ENCODE assay signal across 28 cellular contexts in the genomic region with DNA sequence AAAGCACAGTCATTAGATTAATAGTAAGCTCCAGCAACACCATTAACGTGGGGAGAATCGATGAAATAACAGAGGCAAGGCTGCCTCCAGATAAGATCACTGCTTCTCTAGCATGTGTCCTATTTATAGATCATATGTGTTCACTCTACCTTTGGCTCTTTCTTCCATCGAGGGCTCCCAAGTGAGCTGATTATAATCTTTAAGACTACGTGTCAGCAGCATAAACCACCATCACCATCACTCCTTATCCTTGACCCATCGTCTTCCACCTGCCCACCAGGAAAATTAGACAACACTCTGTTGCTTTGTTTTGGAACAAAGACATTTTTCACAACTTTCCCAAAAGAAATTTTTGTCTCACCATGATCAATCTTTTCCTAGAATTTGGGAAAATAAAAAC.
DNase-seq lines count a peak whose midpoint lies in the region; ATAC-seq and TF ChIP-seq lines count a peak whose summit lies in the region.
"Had no signal": no experiment of that assay in that cellular context is flagged by ENCODE, and none has a peak within 500 bp of the region (broad histone marks: within the 10 kb centered on the region; RNA-seq: fewer than 3 reads in every experiment).

No MANE protein-coding gene starts in this region.

- H3K36me3 Mint-ChIP-seq in activated CD4-positive, alpha-beta T cell treated with anti-CD3 and anti-CD28 coated beads, Interleukin-2, amount 10 ng/mL, durations not matched to agents 24 days and 14 days (ENCODE audit: low read depth), result peaks cover 24% of the 10 kb centered on the region
- H3K36me3 Mint-ChIP-seq in CD4-positive, CD25-positive, alpha-beta regulatory T cell, result no peaks in the 10 kb centered on the region
- peaks cover 9% of the 10 kb centered on the region for H3K36me3 Mint-ChIP-seq in central memory CD8-positive, alpha-beta T cell (ENCODE audit: insufficient read depth)

- H3K9ac ChIP-seq in Loucy (ENCODE audit: low read depth, low read length, poor library complexity, severe bottlenecking), result no peak overlapping the region

- H3K9me2 ChIP-seq in Loucy (replicated peaks; ENCODE audit: low read depth, low read length), result no peaks in the 10 kb centered on the region

- intact Hi-C loops in activated CD4-positive, alpha-beta T cell treated with anti-CD3 and anti-CD28 coated beads, Interleukin-2, amount 10 ng/mL, durations not matched to agents 24 days and 14 days (cut with micrococcal nuclease), result loop anchor here (5.0 kb wide), 2 partner anchors 37 to 158 kb away; no protein-coding TSS in a partner anchor
- intact Hi-C loops in left cardiac atrium (cut with DNase I), result no loop called here

- H3K36me3 ChIP-seq in CD4-positive, CD25-positive, alpha-beta regulatory T cell (ENCODE audit: control insufficient read depth, insufficient read depth, low read length), result no peaks in the 10 kb centered on the region
- H3K36me3 ChIP-seq in Loucy (ENCODE audit: insufficient read depth, low read length), result no peaks in the 10 kb centered on the region
- H3K36me3 ChIP-seq: BE2C, SJCRH30 had no signal

- peaks cover 29% of the 10 kb centered on the region for H3K9me3 Mint-ChIP-seq in activated CD4-positive, alpha-beta T cell treated with anti-CD3 and anti-CD28 coated beads, Interleukin-2, amount 10 ng/mL, durations not matched to agents 24 days and 14 days
- peaks cover 0 to 11% (median 4%) of the 10 kb centered on the region in 7 donors for H3K9me3 Mint-ChIP-seq in CD4-positive, CD25-positive, alpha-beta regulatory T cell
- peaks cover 11% of the 10 kb centered on the region for H3K9me3 Mint-ChIP-seq in central memory CD8-positive, alpha-beta T cell

- H3K4me1 Mint-ChIP-seq in activated CD4-positive, alpha-beta T cell treated with anti-CD3 and anti-CD28 coated beads, Interleukin-2, amount 10 ng/mL, durations not matched to agents 24 days and 14 days, result peaks cover 62% of the 10 kb centered on the region
- peaks cover 10 to 48% (median 17%) of the 10 kb centered on the region in 4 donors for H3K4me1 Mint-ChIP-seq in CD4-positive, CD25-positive, alpha-beta regulatory T cell
- peaks cover 69% of the 10 kb centered on the region for H3K4me1 Mint-ChIP-seq in central memory CD8-positive, alpha-beta T cell

- H4K20me1 ChIP-seq in Loucy (ENCODE audit: insufficient read depth, low read length, poor library complexity, severe bottlenecking), result no peaks in the 10 kb centered on the region

- peaks cover 26% of the 10 kb centered on the region for H3K4me1 ChIP-seq in CD4-positive, CD25-positive, alpha-beta regulatory T cell (ENCODE audit: control insufficient read depth, insufficient read depth, low read length, poor library complexity, severe bottlenecking)
- H3K4me1 ChIP-seq in Loucy (ENCODE audit: insufficient read depth, low read length, poor library complexity, severe bottlenecking), result peaks cover 81% of the 10 kb centered on the region
- H3K4me1 ChIP-seq: BE2C, SJCRH30 had no signal

- no peak overlapping the region for H3K27ac Mint-ChIP-seq in activated CD4-positive, alpha-beta T cell treated with anti-CD3 and anti-CD28 coated beads, Interleukin-2, amount 10 ng/mL, durations not matched to agents 24 days and 14 days
- H3K27ac Mint-ChIP-seq in CD4-positive, CD25-positive, alpha-beta regulatory T cell, result peak overlapping the region in 1 of 3 donors; percentile 65
- H3K27ac Mint-ChIP-seq in central memory CD8-positive, alpha-beta T cell (ENCODE audit: low read depth), result peak overlapping the region; percentile 94

- H3K4me3 Mint-ChIP-seq in activated CD4-positive, alpha-beta T cell treated with anti-CD3 and anti-CD28 coated beads, Interleukin-2, amount 10 ng/mL, durations not matched to agents 24 days and 14 days, result no peak overlapping the region
- H3K4me3 Mint-ChIP-seq in CD4-positive, CD25-positive, alpha-beta regulatory T cell, result peak overlapping the region in 2 of 4 donors; percentile 47 to 70
- peak overlapping the region; percentile 75 for H3K4me3 Mint-ChIP-seq in central memory CD8-positive, alpha-beta T cell

- peaks cover 14% of the 10 kb centered on the region for H3F3A ChIP-seq in Loucy (ENCODE audit: low read depth)

- H3K4me2 ChIP-seq in Loucy (ENCODE audit: low read depth, low read length, poor library complexity, severe bottlenecking), result peak overlapping the region; percentile 28

- H2AFZ ChIP-seq in Loucy (ENCODE audit: low read length), result no peak overlapping the region

- no peak for ATAC-seq in CD4-positive, CD25-positive, alpha-beta regulatory T cell (ENCODE audit: low read depth in 2 of 2)
- no peak for ATAC-seq in central memory CD8-positive, alpha-beta T cell (replicated peaks; ENCODE audit: extremely low read depth, poor library complexity, severe bottlenecking)
- ATAC-seq in left cardiac atrium, result no peak
- ATAC-seq in HG02938 (IDR thresholded peaks at IDR 0.05; ENCODE audit: unreplicated experiment), result no peak
- ATAC-seq: HCT116, HepG2, PC-3, Right ventricle myocardium inferior, SK-N-SH treated with all-trans-retinoic acid at 6 μM for 48 hours had no signal

- DNase-seq in activated CD4-positive, alpha-beta T cell treated with anti-CD3 and anti-CD28 coated beads, Interleukin-2, amount 10 ng/mL, durations not matched to agents 24 days and 14 days, result peak; percentile 51
- DNase-seq in activated CD4-positive, alpha-beta T cell treated with anti-CD3 and anti-CD28 coated beads for 1 hour, result no peak
- DNase-seq in CD4-positive, CD25-positive, alpha-beta regulatory T cell, result no peak
- no peak for DNase-seq in central memory CD8-positive, alpha-beta T cell (ENCODE audit: low spot score in 2 of 2)
- DNase-seq in activated CD4-positive, CD25-positive, alpha-beta regulatory T cell (lab: John Stamatoyannopoulos, UW), result no peak
- DNase-seq in left cardiac atrium, result no peak
- DNase-seq: 8988T, ACHN, BE2C, DMS 273 treated with DMSO at 0.1 percent for 48 hours, DMS79, GF-D8, Karpas-422, NCI-H1092 treated with DMSO at 0.1 percent for 48 hours, NCI-H1436, NCI-H187, NCI-H2081 treated with DMSO at 0.1 percent for 48 hours, NCI-H2171, NCI-H524, NCI-H774, PC-3, SJCRH30 had no signal

- H3K27ac ChIP-seq in CD4-positive, CD25-positive, alpha-beta regulatory T cell (ENCODE audit: insufficient read depth, low read length, poor library complexity, severe bottlenecking), result no peak overlapping the region
- H3K27ac ChIP-seq: SJCRH30 had no signal

- peak overlapping the region; percentile 33 for H3K4me3 ChIP-seq in CD4-positive, CD25-positive, alpha-beta regulatory T cell (ENCODE audit: low read depth, low read length)
- H3K4me3 ChIP-seq in Loucy (ENCODE audit: low read length, poor library complexity, severe bottlenecking), result no peak overlapping the region
- H3K4me3 ChIP-seq: SJCRH30 had no signal

- H3K27me3 ChIP-seq in CD4-positive, CD25-positive, alpha-beta regulatory T cell (ENCODE audit: control insufficient read depth, insufficient read depth, low read length), result no peaks in the 10 kb centered on the region
- no peaks in the 10 kb centered on the region for H3K27me3 ChIP-seq in Loucy (ENCODE audit: insufficient read depth, low read length, poor library complexity, severe bottlenecking)
- H3K27me3 ChIP-seq: BE2C, SJCRH30 had no signal

- no peak for TF ChIP-seq CTCF in Loucy (conservative IDR thresholded peaks at IDR 0.05; ENCODE audit: low read length)

- H3K9me3 ChIP-seq in CD4-positive, CD25-positive, alpha-beta regulatory T cell (ENCODE audit: control insufficient read depth in 2 of 2, low read length in 2 of 2), result peaks cover 0 to 10% of the 10 kb centered on the region in 2 experiments
- H3K9me3 ChIP-seq in Loucy (ENCODE audit: insufficient read depth, low read depth, low read length), result no peaks in the 10 kb centered on the region
- H3K9me3 ChIP-seq: BE2C, SJCRH30 had no signal

- no peaks in the 10 kb centered on the region for H3K79me2 ChIP-seq in Loucy (ENCODE audit: insufficient read depth, low read length)

- peaks cover 4% of the 10 kb centered on the region for H3K27me3 Mint-ChIP-seq in activated CD4-positive, alpha-beta T cell treated with anti-CD3 and anti-CD28 coated beads, Interleukin-2, amount 10 ng/mL, durations not matched to agents 24 days and 14 days
- peaks cover 6% of the 10 kb centered on the region for H3K27me3 Mint-ChIP-seq in CD4-positive, CD25-positive, alpha-beta regulatory T cell
- H3K27me3 Mint-ChIP-seq in central memory CD8-positive, alpha-beta T cell, result no peaks in the 10 kb centered on the region
